1 cellular context compared by ENCODE assay signal in the genomic region with DNA sequence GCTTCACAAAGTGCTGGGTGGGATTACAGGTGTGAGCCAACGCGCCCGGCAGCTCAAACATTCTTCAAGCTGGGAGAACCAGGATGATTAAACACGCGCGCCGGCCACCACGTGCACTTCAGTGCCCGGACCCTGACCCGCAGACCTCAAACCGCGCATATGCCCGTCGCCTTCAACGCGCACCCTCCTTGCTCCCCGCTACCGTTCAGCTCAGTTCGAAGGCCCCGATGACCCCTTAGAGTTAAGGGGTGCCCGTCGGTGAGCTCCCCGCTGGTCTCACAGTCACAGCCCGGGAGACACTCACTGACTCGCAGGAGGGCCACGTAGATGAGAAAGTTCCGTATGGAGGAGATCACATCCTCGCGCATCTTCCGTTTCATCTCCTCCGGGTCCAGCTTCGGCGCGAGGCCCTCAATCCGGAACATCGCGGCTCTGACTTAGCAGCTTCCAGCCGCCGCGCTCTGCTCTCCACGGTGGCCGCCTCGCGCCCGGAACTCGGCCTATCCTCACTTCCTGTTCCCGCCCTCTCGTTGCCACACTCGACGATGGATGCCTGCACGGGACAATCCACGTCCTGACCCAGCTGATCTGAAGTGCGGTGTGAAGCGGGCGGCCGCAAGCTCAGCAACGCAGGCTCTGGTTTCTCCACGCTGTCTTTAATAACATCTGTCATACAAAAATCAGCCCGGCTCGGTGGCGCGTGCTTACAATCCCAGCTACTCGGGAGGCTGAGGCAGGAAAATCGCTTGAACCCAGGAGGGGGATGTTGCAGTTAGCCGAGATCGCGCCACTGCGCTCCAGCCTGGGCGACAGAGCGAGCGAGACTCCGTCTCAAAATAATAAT.
A peak's percentile ranks its signal among the peaks of the same experiment; 100 is the strongest.
TF ChIP-seq lines count a peak whose summit lies in the region.

A gene (minus strand): TSS at position 490 of the 844 bp plus-strand sequence. CDS start 65 bp downstream, at position 425.

TF ChIP-seq in HepG2, 621 proteins besides CTCF, POLR2A, EP300 and RAD21 (continued from another document and continues in another):
- TF ChIP-seq, protein P1, sequence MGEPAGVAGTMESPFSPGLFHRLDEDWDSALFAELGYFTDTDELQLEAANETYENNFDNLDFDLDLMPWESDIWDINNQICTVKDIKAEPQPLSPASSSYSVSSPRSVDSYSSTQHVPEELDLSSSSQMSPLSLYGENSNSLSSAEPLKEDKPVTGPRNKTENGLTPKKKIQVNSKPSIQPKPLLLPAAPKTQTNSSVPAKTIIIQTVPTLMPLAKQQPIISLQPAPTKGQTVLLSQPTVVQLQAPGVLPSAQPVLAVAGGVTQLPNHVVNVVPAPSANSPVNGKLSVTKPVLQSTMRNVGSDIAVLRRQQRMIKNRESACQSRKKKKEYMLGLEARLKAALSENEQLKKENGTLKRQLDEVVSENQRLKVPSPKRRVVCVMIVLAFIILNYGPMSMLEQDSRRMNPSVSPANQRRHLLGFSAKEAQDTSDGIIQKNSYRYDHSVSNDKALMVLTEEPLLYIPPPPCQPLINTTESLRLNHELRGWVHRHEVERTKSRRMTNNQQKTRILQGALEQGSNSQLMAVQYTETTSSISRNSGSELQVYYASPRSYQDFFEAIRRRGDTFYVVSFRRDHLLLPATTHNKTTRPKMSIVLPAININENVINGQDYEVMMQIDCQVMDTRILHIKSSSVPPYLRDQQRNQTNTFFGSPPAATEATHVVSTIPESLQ (CRISPR knock-in tag; conservative IDR thresholded peaks at IDR 0.05): no peak; the same call in 1 of the 2 replicates
- peak; percentile 92 for TF ChIP-seq TAF1 (CRISPR knock-in tag; IDR thresholded peaks at IDR 0.05)
- TF ChIP-seq, protein P2, sequence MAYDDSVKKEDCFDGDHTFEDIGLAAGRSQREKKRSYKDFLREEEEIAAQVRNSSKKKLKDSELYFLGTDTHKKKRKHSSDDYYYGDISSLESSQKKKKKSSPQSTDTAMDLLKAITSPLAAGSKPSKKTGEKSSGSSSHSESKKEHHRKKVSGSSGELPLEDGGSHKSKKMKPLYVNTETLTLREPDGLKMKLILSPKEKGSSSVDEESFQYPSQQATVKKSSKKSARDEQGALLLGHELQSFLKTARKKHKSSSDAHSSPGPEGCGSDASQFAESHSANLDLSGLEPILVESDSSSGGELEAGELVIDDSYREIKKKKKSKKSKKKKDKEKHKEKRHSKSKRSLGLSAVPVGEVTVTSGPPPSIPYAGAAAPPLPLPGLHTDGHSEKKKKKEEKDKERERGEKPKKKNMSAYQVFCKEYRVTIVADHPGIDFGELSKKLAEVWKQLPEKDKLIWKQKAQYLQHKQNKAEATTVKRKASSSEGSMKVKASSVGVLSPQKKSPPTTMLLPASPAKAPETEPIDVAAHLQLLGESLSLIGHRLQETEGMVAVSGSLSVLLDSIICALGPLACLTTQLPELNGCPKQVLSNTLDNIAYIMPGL (CRISPR knock-in tag; IDR thresholded peaks at IDR 0.05; ENCODE audit: borderline replicate concordance in 1 of 2, low read depth in 1 of 2): peak; percentile 88 to 95
- TF ChIP-seq HOXA9 (CRISPR knock-in tag; IDR thresholded peaks at IDR 0.05; ENCODE audit: borderline replicate concordance): peak; percentile 81; the same call in 1 of the 2 replicates
- TF ChIP-seq ZNF441 (CRISPR knock-in tag; IDR thresholded peaks at IDR 0.05; ENCODE audit: borderline replicate concordance): peak; percentile 81; the same call in 1 of the 2 replicates
- 0 out of 2 replicates have a peak, but pooled peaks have one; percentile 10 for TF ChIP-seq AKAP8 (CRISPR knock-in tag; IDR thresholded peaks at IDR 0.05)
- TF ChIP-seq ZSCAN29 (CRISPR knock-in tag; conservative IDR thresholded peaks at IDR 0.05): peak; percentile 74; the same call in 1 of the 2 replicates
- TF ChIP-seq ZFP1 (CRISPR knock-in tag; IDR thresholded peaks at IDR 0.05): peak; percentile 78; the same call in 1 of the 2 replicates
- TF ChIP-seq U2AF2 (IDR thresholded peaks at IDR 0.05; ENCODE audit: low read depth, low read length): no peak
- no peak for TF ChIP-seq JDP2 (CRISPR knock-in tag; IDR thresholded peaks at IDR 0.05; ENCODE audit: borderline replicate concordance)
- peak; percentile 94 for TF ChIP-seq POLR2AphosphoS5 (IDR thresholded peaks at IDR 0.05; ENCODE audit: low read depth, low read length)
- TF ChIP-seq PAF1 (CRISPR knock-in tag; IDR thresholded peaks at IDR 0.05): no peak
- peak; percentile 88; the same call in 1 of the 2 replicates for TF ChIP-seq ZNF790 (CRISPR knock-in tag; IDR thresholded peaks at IDR 0.05; ENCODE audit: borderline replicate concordance)
- TF ChIP-seq HIVEP1 (CRISPR knock-in tag; IDR thresholded peaks at IDR 0.05): peak; percentile 84
- TF ChIP-seq, protein P3, sequence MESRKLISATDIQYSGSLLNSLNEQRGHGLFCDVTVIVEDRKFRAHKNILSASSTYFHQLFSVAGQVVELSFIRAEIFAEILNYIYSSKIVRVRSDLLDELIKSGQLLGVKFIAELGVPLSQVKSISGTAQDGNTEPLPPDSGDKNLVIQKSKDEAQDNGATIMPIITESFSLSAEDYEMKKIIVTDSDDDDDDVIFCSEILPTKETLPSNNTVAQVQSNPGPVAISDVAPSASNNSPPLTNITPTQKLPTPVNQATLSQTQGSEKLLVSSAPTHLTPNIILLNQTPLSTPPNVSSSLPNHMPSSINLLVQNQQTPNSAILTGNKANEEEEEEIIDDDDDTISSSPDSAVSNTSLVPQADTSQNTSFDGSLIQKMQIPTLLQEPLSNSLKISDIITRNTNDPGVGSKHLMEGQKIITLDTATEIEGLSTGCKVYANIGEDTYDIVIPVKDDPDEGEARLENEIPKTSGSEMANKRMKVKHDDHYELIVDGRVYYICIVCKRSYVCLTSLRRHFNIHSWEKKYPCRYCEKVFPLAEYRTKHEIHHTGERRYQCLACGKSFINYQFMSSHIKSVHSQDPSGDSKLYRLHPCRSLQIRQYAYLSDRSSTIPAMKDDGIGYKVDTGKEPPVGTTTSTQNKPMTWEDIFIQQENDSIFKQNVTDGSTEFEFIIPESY (CRISPR knock-in tag; IDR thresholded peaks at IDR 0.05): 0 out of 2 replicates have a peak, but pooled peaks have one; percentile 69
- TF ChIP-seq, protein P4, sequence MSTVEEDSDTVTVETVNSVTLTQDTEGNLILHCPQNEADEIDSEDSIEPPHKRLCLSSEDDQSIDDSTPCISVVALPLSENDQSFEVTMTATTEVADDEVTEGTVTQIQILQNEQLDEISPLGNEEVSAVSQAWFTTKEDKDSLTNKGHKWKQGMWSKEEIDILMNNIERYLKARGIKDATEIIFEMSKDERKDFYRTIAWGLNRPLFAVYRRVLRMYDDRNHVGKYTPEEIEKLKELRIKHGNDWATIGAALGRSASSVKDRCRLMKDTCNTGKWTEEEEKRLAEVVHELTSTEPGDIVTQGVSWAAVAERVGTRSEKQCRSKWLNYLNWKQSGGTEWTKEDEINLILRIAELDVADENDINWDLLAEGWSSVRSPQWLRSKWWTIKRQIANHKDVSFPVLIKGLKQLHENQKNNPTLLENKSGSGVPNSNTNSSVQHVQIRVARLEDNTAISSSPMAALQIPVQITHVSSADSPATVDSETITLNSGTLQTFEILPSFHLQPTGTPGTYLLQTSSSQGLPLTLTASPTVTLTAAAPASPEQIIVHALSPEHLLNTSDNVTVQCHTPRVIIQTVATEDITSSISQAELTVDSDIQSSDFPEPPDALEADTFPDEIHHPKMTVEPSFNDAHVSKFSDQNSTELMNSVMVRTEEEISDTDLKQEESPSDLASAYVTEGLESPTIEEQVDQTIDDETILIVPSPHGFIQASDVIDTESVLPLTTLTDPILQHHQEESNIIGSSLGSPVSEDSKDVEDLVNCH (CRISPR knock-in tag; IDR thresholded peaks at IDR 0.05): no peak
- TF ChIP-seq SMAD9 (CRISPR knock-in tag; IDR thresholded peaks at IDR 0.05): peak; percentile 98
- peak; percentile 89; the same call in 1 of the 2 replicates for TF ChIP-seq KLF12 (CRISPR knock-in tag; IDR thresholded peaks at IDR 0.05; ENCODE audit: borderline replicate concordance)
- peak; percentile 58 for TF ChIP-seq PPARG (CRISPR knock-in tag; conservative IDR thresholded peaks at IDR 0.05)
- TF ChIP-seq STAG1 (CRISPR knock-in tag; IDR thresholded peaks at IDR 0.05): no peak
- TF ChIP-seq ZNF879 (CRISPR knock-in tag; IDR thresholded peaks at IDR 0.05): peak; percentile 90; the same call in 1 of the 2 replicates
- TF ChIP-seq HNRNPUL1 (IDR thresholded peaks at IDR 0.05; ENCODE audit: low read depth, low read length): no peak
- no peak for TF ChIP-seq NR3C1 (CRISPR knock-in tag; IDR thresholded peaks at IDR 0.05)
- peak; percentile 89 for TF ChIP-seq ASH2L (IDR thresholded peaks at IDR 0.05; ENCODE audit: insufficient read length, low read depth, low read length)
- peak; percentile 55 for TF ChIP-seq HCFC1 (IDR thresholded peaks at IDR 0.05; ENCODE audit: low read depth, low read length)
- TF ChIP-seq, protein P5, sequence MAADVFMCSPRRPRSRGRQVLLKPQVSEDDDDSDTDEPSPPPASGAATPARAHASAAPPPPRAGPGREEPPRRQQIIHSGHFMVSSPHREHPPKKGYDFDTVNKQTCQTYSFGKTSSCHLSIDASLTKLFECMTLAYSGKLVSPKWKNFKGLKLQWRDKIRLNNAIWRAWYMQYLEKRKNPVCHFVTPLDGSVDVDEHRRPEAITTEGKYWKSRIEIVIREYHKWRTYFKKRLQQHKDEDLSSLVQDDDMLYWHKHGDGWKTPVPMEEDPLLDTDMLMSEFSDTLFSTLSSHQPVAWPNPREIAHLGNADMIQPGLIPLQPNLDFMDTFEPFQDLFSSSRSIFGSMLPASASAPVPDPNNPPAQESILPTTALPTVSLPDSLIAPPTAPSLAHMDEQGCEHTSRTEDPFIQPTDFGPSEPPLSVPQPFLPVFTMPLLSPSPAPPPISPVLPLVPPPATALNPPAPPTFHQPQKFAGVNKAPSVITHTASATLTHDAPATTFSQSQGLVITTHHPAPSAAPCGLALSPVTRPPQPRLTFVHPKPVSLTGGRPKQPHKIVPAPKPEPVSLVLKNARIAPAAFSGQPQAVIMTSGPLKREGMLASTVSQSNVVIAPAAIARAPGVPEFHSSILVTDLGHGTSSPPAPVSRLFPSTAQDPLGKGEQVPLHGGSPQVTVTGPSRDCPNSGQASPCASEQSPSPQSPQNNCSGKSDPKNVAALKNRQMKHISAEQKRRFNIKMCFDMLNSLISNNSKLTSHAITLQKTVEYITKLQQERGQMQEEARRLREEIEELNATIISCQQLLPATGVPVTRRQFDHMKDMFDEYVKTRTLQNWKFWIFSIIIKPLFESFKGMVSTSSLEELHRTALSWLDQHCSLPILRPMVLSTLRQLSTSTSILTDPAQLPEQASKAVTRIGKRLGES (CRISPR knock-in tag; IDR thresholded peaks at IDR 0.05; ENCODE audit: borderline replicate concordance): peak; percentile 70; the same call in 1 of the 2 replicates
- 0 out of 2 replicates have a peak, but pooled peaks have one; percentile 10 for TF ChIP-seq SRF (IDR thresholded peaks at IDR 0.05; ENCODE audit: low read depth, low read length)
- no peak for TF ChIP-seq ZNF3 (CRISPR knock-in tag; IDR thresholded peaks at IDR 0.05)
- 0 out of 2 replicates have a peak, but pooled peaks have one; percentile 35 for TF ChIP-seq GATA4 (IDR thresholded peaks at IDR 0.05; ENCODE audit: borderline replicate concordance, low read depth)
- TF ChIP-seq CHD2 (IDR thresholded peaks at IDR 0.05; ENCODE audit: low read depth, low read length): no peak
- peak; percentile 81 for TF ChIP-seq RBM39 (IDR thresholded peaks at IDR 0.05; ENCODE audit: low read depth, low read length, poor library complexity, severe bottlenecking)
- TF ChIP-seq, protein P6, sequence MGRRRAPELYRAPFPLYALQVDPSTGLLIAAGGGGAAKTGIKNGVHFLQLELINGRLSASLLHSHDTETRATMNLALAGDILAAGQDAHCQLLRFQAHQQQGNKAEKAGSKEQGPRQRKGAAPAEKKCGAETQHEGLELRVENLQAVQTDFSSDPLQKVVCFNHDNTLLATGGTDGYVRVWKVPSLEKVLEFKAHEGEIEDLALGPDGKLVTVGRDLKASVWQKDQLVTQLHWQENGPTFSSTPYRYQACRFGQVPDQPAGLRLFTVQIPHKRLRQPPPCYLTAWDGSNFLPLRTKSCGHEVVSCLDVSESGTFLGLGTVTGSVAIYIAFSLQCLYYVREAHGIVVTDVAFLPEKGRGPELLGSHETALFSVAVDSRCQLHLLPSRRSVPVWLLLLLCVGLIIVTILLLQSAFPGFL (CRISPR knock-in tag; IDR thresholded peaks at IDR 0.05): no peak; the same call in 1 of the 2 replicates
- TF ChIP-seq MTF2 (CRISPR knock-in tag; IDR thresholded peaks at IDR 0.05; ENCODE audit: borderline replicate concordance): no peak
- no peak for TF ChIP-seq KDM1A (CRISPR knock-in tag; IDR thresholded peaks at IDR 0.05)
- TF ChIP-seq XRCC5 (optimal IDR thresholded peaks at IDR 0.05; ENCODE audit: low read length): peak; percentile 40
- no peak for TF ChIP-seq SRSF4 (IDR thresholded peaks at IDR 0.05; ENCODE audit: low read depth, low read length, poor library complexity, severe bottlenecking)
- TF ChIP-seq GPN1 (CRISPR knock-in tag; IDR thresholded peaks at IDR 0.05; ENCODE audit: borderline replicate concordance): peak; percentile 18; the same call in 1 of the 2 replicates
- TF ChIP-seq ZNF549 (CRISPR knock-in tag; IDR thresholded peaks at IDR 0.05): no peak
- TF ChIP-seq ATRX (CRISPR knock-in tag; IDR thresholded peaks at IDR 0.05; ENCODE audit: borderline replicate concordance): no peak
- TF ChIP-seq SSRP1 (CRISPR knock-in tag; IDR thresholded peaks at IDR 0.05): no peak
- peak; percentile 93 for TF ChIP-seq ZNF616 (CRISPR knock-in tag; IDR thresholded peaks at IDR 0.05; ENCODE audit: low read depth)
- TF ChIP-seq ZNF550 (CRISPR knock-in tag; IDR thresholded peaks at IDR 0.05; ENCODE audit: borderline replicate concordance): no peak
- peak; percentile 86; the same call in 1 of the 2 replicates for TF ChIP-seq SIX4 (CRISPR knock-in tag; IDR thresholded peaks at IDR 0.05)
- TF ChIP-seq ZNF652 (CRISPR knock-in tag; IDR thresholded peaks at IDR 0.05; ENCODE audit: borderline replicate concordance, low read depth): 0 out of 2 replicates have a peak, but pooled peaks have one; percentile 47
- TF ChIP-seq SIN3B (IDR thresholded peaks at IDR 0.05; ENCODE audit: low read length): peak; percentile 59; the same call in 1 of the 2 replicates
- TF ChIP-seq, protein P7, sequence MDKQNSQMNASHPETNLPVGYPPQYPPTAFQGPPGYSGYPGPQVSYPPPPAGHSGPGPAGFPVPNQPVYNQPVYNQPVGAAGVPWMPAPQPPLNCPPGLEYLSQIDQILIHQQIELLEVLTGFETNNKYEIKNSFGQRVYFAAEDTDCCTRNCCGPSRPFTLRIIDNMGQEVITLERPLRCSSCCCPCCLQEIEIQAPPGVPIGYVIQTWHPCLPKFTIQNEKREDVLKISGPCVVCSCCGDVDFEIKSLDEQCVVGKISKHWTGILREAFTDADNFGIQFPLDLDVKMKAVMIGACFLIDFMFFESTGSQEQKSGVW (CRISPR knock-in tag; IDR thresholded peaks at IDR 0.05; ENCODE audit: borderline replicate concordance): no peak
- peak; percentile 96 for TF ChIP-seq ZNF234 (CRISPR knock-in tag; conservative IDR thresholded peaks at IDR 0.05)
- TF ChIP-seq ZNF607 (CRISPR knock-in tag; IDR thresholded peaks at IDR 0.05; ENCODE audit: borderline replicate concordance): peak; percentile 99
- TF ChIP-seq RAD51 (IDR thresholded peaks at IDR 0.05; ENCODE audit: borderline replicate concordance): no peak
- TF ChIP-seq NRL (CRISPR knock-in tag; IDR thresholded peaks at IDR 0.05; ENCODE audit: borderline replicate concordance): peak; percentile 93
- TF ChIP-seq MYNN (CRISPR knock-in tag; IDR thresholded peaks at IDR 0.05; ENCODE audit: low read depth): 0 out of 2 replicates have a peak, but pooled peaks have one; percentile 59
